19 cellular contexts compared by ENCODE assay signal in genomic region chr17:28899212-28899815, GRCh38. TPM values are rescaled to one million over a fixed set of nuclear protein-coding genes. Genes with fewer than 3 reads are reported as not detected.
DNase-seq lines count a peak whose midpoint lies in the region; ATAC-seq, FAIRE-seq and TF ChIP-seq lines count a peak whose summit lies in the region.
"Had no signal": no experiment of that assay in that cellular context is flagged by ENCODE, and none has a peak within 500 bp of the region (broad histone marks: within the 10 kb centered on the region; RNA-seq: fewer than 3 reads in every experiment).

No MANE protein-coding gene starts in this region.

- H3K9me1 ChIP-seq in K562 (ENCODE audit: control insufficient read depth, insufficient read depth, low read length): no peaks in the 10 kb centered on the region

- no peak for DNase-seq in activated T-cell treated with anti-CD3 and anti-CD28 coated beads, Interleukin-2, amount 50 U/mL, for 24 hours
- no peak for DNase-seq in activated T-cell treated with anti-CD3 and anti-CD28 coated beads, Interleukin-2, amount 50 U/mL, for 48 hours
- DNase-seq in Caco-2 (no peak), K562 (ENCODE audit: extremely low read depth in 1 of 4, low spot score in 3 of 4) (peak in 1 of 4 experiments; percentile 42), neural progenitor cell (ENCODE audit: low spot score) (no peak), NCI-H2227 treated with DMSO at 0.1 percent for 48 hours (lab: John Stamatoyannopoulos, UW) (no peak), HT-29 (ENCODE audit: low spot score) (no peak)
- no peak for DNase-seq in stimulated activated CD4-positive, alpha-beta T cell treated with anti-CD3 and anti-CD28 coated beads, Interleukin-2, amount 100 ng/mL, for 48 hours
- DNase-seq: heart left ventricle; HFFc6; MM.1S; NCI-H2029 treated with DMSO at 0.1 percent for 48 hours; NCI-H510A treated with DMSO at 0.1 percent for 48 hours; pancreas; stimulated activated naive CD4-positive, alpha-beta T cell had no signal

- no peak for TF ChIP-seq EP300 in K562 (IDR thresholded peaks at IDR 0.05; ENCODE audit: low read length)

- no peak for TF ChIP-seq POLR2A in K562 (conservative IDR thresholded peaks at IDR 0.05)

- peaks cover 23% of the 10 kb centered on the region for H3K4me1 ChIP-seq in Caco-2
- H3K4me1 ChIP-seq in K562 (replicated peaks in 1 of 2; ENCODE audit: control insufficient read depth in 2 of 2, insufficient read depth in 2 of 2, low read length in 2 of 2): peaks cover 52 to 61% of the 10 kb centered on the region in 2 experiments
- H3K4me1 ChIP-seq in neural progenitor cell: peaks cover 13% of the 10 kb centered on the region

- H3K27ac Mint-ChIP-seq in activated T-cell treated with anti-CD3 and anti-CD28 coated beads, Interleukin-2, amount 50 U/mL, for 24 hours: peak overlapping the region; percentile 66
- H3K27ac Mint-ChIP-seq in Caco-2 (ENCODE audit: unreplicated experiment) (peak overlapping the region; percentile 7), neural progenitor cell (peak overlapping the region; percentile 62)
- H3K27ac Mint-ChIP-seq: HFFc6 had no signal

- CTCF ChIA-PET in Caco-2 (lab: Charles Lee) (interaction anchor here (2.3 kb wide), 1 partner anchor 136 kb away, joined by 14 read pairs; no protein-coding TSS in a partner anchor), K562 (lab: Yijun Ruan, JAX; ENCODE audit: low intra/inter-chr PET ratio) (no interaction called here)

- TF ChIP-seq CTCF in Caco-2 (IDR thresholded peaks at IDR 0.05; ENCODE audit: insufficient read depth in 1 of 2, low read depth in 1 of 2, low read length in 1 of 2, severe bottlenecking in 1 of 2, unreplicated experiment in 1 of 2) (no peak), K562 (IDR thresholded peaks at IDR 0.05 in 2 of 3, conservative IDR thresholded peaks at IDR 0.05 in 1 of 3; ENCODE audit: insufficient read depth in 2 of 3, low read depth in 1 of 3, low read length in 3 of 3) (no peak), neural progenitor cell (IDR thresholded peaks at IDR 0.05) (no peak)

- H3F3A ChIP-seq in neural progenitor cell (ENCODE audit: low read depth): peaks cover 65% of the 10 kb centered on the region

- H3K27me3 Mint-ChIP-seq in activated T-cell treated with anti-CD3 and anti-CD28 coated beads, Interleukin-2, amount 50 U/mL, for 24 hours: no peaks in the 10 kb centered on the region
- no peaks in the 10 kb centered on the region for H3K27me3 Mint-ChIP-seq in Caco-2 (ENCODE audit: insufficient read depth, unreplicated experiment)
- peaks cover 3% of the 10 kb centered on the region for H3K27me3 Mint-ChIP-seq in neural progenitor cell (ENCODE audit: insufficient read depth, low read depth)

- peaks cover 62% of the 10 kb centered on the region for H3K4me1 Mint-ChIP-seq in activated T-cell treated with anti-CD3 and anti-CD28 coated beads, Interleukin-2, amount 50 U/mL, for 24 hours (ENCODE audit: low read depth)
- H3K4me1 Mint-ChIP-seq in Caco-2 (ENCODE audit: low read depth, unreplicated experiment) (peaks cover 24% of the 10 kb centered on the region), neural progenitor cell (peaks cover 42% of the 10 kb centered on the region)

- no peaks in the 10 kb centered on the region for H3K27me3 ChIP-seq in Caco-2 (replicated peaks; ENCODE audit: control insufficient read depth, insufficient read depth, low read length)
- no peaks in the 10 kb centered on the region for H3K27me3 ChIP-seq in K562 (ENCODE audit: control insufficient read depth in 2 of 2, insufficient read depth in 2 of 2, low read length in 2 of 2)
- no peaks in the 10 kb centered on the region for H3K27me3 ChIP-seq in neural progenitor cell
- H3K27me3 ChIP-seq: dorsolateral prefrontal cortex, heart left ventricle, pancreas had no signal

- POLR2A ChIA-PET in Caco-2 (lab: Charles Lee): interaction anchor here (0.6 kb wide), 1 partner anchor 1320 kb away, joined by 3 read pairs; no protein-coding TSS in a partner anchor
- POLR2A ChIA-PET in K562 (lab: Yijun Ruan, JAX): interaction anchor here (0.6 to 2.8 kb wide), 12 partner anchors 9 to 229 kb away, joined by 3 to 14 read pairs (median 5); partner anchors contain the start of gene RPL23A

- no peak for TF ChIP-seq RAD21 in K562 (CRISPR knock-in tag; conservative IDR thresholded peaks at IDR 0.05 in 1 of 2, IDR thresholded peaks at IDR 0.05 in 1 of 2)

- H3K4me3 Mint-ChIP-seq in activated T-cell treated with anti-CD3 and anti-CD28 coated beads, Interleukin-2, amount 50 U/mL, for 24 hours: peak overlapping the region; percentile 1
- H3K4me3 Mint-ChIP-seq in Caco-2 (ENCODE audit: unreplicated experiment): peak overlapping the region; percentile 1
- H3K4me3 Mint-ChIP-seq in neural progenitor cell: peak overlapping the region; percentile 74
- H3K4me3 Mint-ChIP-seq: HFFc6 had no signal

- 90% methylated on average over 5 of the region's 5 CpGs for WGBS in K562 (ENCODE audit: insufficient coverage, low coverage, missing lambda C conversion rate)

- H3K36me3 ChIP-seq in Caco-2 (ENCODE audit: control insufficient read depth, insufficient read depth, low read length) (no peaks in the 10 kb centered on the region; the same call in 1 of the 2 replicates), K562 (ENCODE audit: control insufficient read depth, insufficient read depth, low read length) (peaks cover 38% of the 10 kb centered on the region), neural progenitor cell (no peaks in the 10 kb centered on the region)
- H3K36me3 ChIP-seq: heart left ventricle, pancreas had no signal

- no TSS peak for BruUV-seq in Caco-2 (replicated peaks; lab: Mats Ljungman, UMichigan)
- BruUV-seq in K562 (replicated peaks; lab: Mats Ljungman, UMichigan): no TSS peak

- H3K27ac ChIP-seq in K562 (ENCODE audit: extremely low read depth, low read depth, low read length): peak overlapping the region; percentile 27; the same call in 2 of the 3 replicates
- no peak overlapping the region for H3K27ac ChIP-seq in neural progenitor cell

- no peak overlapping the region for H3K4me2 ChIP-seq in K562 (ENCODE audit: insufficient read depth, low read length)
- no peak overlapping the region for H3K4me2 ChIP-seq in neural progenitor cell

- H2AFZ ChIP-seq in K562 (ENCODE audit: low read depth, low read length): no peak overlapping the region
- H2AFZ ChIP-seq in neural progenitor cell (replicated peaks): no peak overlapping the region

- H3K79me2 ChIP-seq in K562 (ENCODE audit: control insufficient read depth, insufficient read depth, low read length): peaks cover 74% of the 10 kb centered on the region
- H3K79me2 ChIP-seq in neural progenitor cell (ENCODE audit: low read depth): peaks cover 40% of the 10 kb centered on the region

- ATAC-seq in K562: no peak
- ATAC-seq: heart left ventricle, pancreas, SK-N-SH treated with all-trans-retinoic acid at 6 μM for 48 hours had no signal

- H3K9me3 ChIP-seq in Caco-2 (no peaks in the 10 kb centered on the region), K562 (replicated peaks; ENCODE audit: control insufficient read depth, insufficient read depth, low read depth, low read length) (no peaks in the 10 kb centered on the region), neural progenitor cell (ENCODE audit: low read depth) (no peaks in the 10 kb centered on the region)
- H3K9me3 ChIP-seq: heart left ventricle, pancreas had no signal

- no peaks in the 10 kb centered on the region for H3K9me3 Mint-ChIP-seq in activated T-cell treated with anti-CD3 and anti-CD28 coated beads, Interleukin-2, amount 50 U/mL, for 24 hours
- H3K9me3 Mint-ChIP-seq in Caco-2 (ENCODE audit: unreplicated experiment) (no peaks in the 10 kb centered on the region), neural progenitor cell (no peaks in the 10 kb centered on the region)
- H3K9me3 Mint-ChIP-seq: HFFc6 had no signal

- in situ Hi-C loops in K562 (cut with MboI): loop anchor here (5.0 kb wide), 1 partner anchor 132 kb away; no protein-coding TSS in a partner anchor

- H3K36me3 Mint-ChIP-seq in activated T-cell treated with anti-CD3 and anti-CD28 coated beads, Interleukin-2, amount 50 U/mL, for 24 hours (ENCODE audit: low read depth): peaks cover 58% of the 10 kb centered on the region
- peaks cover 42% of the 10 kb centered on the region for H3K36me3 Mint-ChIP-seq in Caco-2 (ENCODE audit: insufficient read depth, unreplicated experiment)
- H3K36me3 Mint-ChIP-seq in neural progenitor cell: peaks cover 18% of the 10 kb centered on the region

- no peak for FAIRE-seq in K562 (lab: Jason Lieb, UNC)
- FAIRE-seq: keratinocyte, pancreas had no signal

- H3K9ac ChIP-seq in K562 (ENCODE audit: insufficient read depth in 1 of 2, low read depth in 2 of 2, low read length in 2 of 2) (peak overlapping the region; percentile 1 to 2; a peak in 2 of 4 replicates), neural progenitor cell (no peak overlapping the region)

- H4K20me1 ChIP-seq in K562 (replicated peaks; ENCODE audit: control insufficient read depth, insufficient read depth, low read length) (no peaks in the 10 kb centered on the region), neural progenitor cell (ENCODE audit: low read depth) (peaks cover 29% of the 10 kb centered on the region)

- H3K4me3 ChIP-seq in Caco-2 (ENCODE audit: low read depth, low read length) (no peak overlapping the region), K562 (no peak overlapping the region), neural progenitor cell (no peak overlapping the region)
- H3K4me3 ChIP-seq: dorsolateral prefrontal cortex, heart left ventricle, pancreas, skin epidermis had no signal

- intact Hi-C loops in Caco-2 (cut with micrococcal nuclease; ENCODE audit: unreplicated experiment): no loop called here
- intact Hi-C loops in K562 (cut with micrococcal nuclease): loop anchor here (5.0 kb wide), 1 partner anchor 252 kb away; the partner anchor contains the start of gene BLTP2

RNA-seq across cellular contexts. Expression of gene FLOT2, which starts 1.8 kb away (rescaled TPM):
- 182 and 189 TPM in 2 replicates for total RNA-seq in Caco-2 (2022)
- total RNA-seq in K562 (2011; cell fraction: chromatin; rRNA removed; ENCODE audit: low replicate concordance): 71.3 and 104 TPM in 2 replicates
- 66.8 and 70.7 TPM in 2 replicates for total RNA-seq in K562 (2011; cell fraction: nucleolus; rRNA removed)
- total RNA-seq in K562 (2011; cell fraction: nucleoplasm; rRNA removed): 69.2 and 74.4 TPM in 2 replicates
- 41.7 and 47.7 TPM in 2 replicates for total RNA-seq in K562 (2014; rRNA removed)
- total RNA-seq in K562 (2014; rRNA removed; fragmentation: Illumina TruSeq; extraction: Trizol): 22.8 and 28.5 TPM in 2 replicates
- total RNA-seq in K562 (2015; rRNA removed; fragmentation: Illumina TruSeq; extraction: Trizol): 38.1 and 40.6 TPM in 2 replicates
- 138 and 143 TPM in 2 replicates for total RNA-seq in K562 (2021)
- 90.8 and 99.7 TPM in 2 replicates for polyA plus RNA-seq in K562 (2011; rRNA removed)
- polyA plus RNA-seq in K562 (2011; cell fraction: cytosol; rRNA removed): 118 and 151 TPM in 2 replicates
- 86.5 and 110 TPM in 2 replicates for polyA plus RNA-seq in K562 (2011; cell fraction: nucleus; rRNA removed)
- 106 and 168 TPM in 2 replicates for polyA plus RNA-seq in K562 (2012)
- polyA plus RNA-seq in K562 (2014; fragmentation: Illumina TruSeq; extraction: Trizol): 87.8 and 95.5 TPM in 2 replicates
- polyA plus RNA-seq in K562 (2014; fragmentation: Nextera tagmentation; extraction: Ambion mirVana): 10 to 100 TPM; 17.5 to 30.1 TPM
- polyA plus RNA-seq in K562 (2014; rRNA removed): 72.2 and 72.7 TPM in 2 replicates
- polyA minus RNA-seq in K562 (2011; rRNA and poly(A)+ RNA removed): 114 and 143 TPM in 2 replicates
- 86.6 and 88.6 TPM in 2 replicates for polyA minus RNA-seq in K562 (2011; cell fraction: cytosol; rRNA and poly(A)+ RNA removed)
- 16.2 and 18.3 TPM in 2 replicates for polyA minus RNA-seq in K562 (2011; cell fraction: nucleus; rRNA and poly(A)+ RNA removed)
- total RNA-seq in neural progenitor cell (ENCODE audit: low replicate concordance): 84.0 and 131 TPM in 2 replicates
- 49.7 and 55.6 TPM in 2 replicates for total RNA-seq in HT-29 (2014; rRNA removed; shearing (Covaris generic))

RNA-seq across cellular contexts. Expression of gene DHRS13, which starts 3.6 kb away (rescaled TPM):
- 32.8 and 38.0 TPM in 2 replicates for total RNA-seq in Caco-2 (2022)
- 64.4 and 82.9 TPM in 2 replicates for total RNA-seq in K562 (2011; cell fraction: chromatin; rRNA removed; ENCODE audit: low replicate concordance)
- total RNA-seq in K562 (2011; cell fraction: nucleolus; rRNA removed): 76.9 and 79.7 TPM in 2 replicates
- total RNA-seq in K562 (2011; cell fraction: nucleoplasm; rRNA removed): 79.7 and 82.1 TPM in 2 replicates
- total RNA-seq in K562 (2014; rRNA removed): 52.3 and 56.7 TPM in 2 replicates
- total RNA-seq in K562 (2014; rRNA removed; fragmentation: Illumina TruSeq; extraction: Trizol): 21.5 and 25.2 TPM in 2 replicates
- 31.2 and 33.5 TPM in 2 replicates for total RNA-seq in K562 (2015; rRNA removed; fragmentation: Illumina TruSeq; extraction: Trizol)
- total RNA-seq in K562 (2021): 39.5 and 42.4 TPM in 2 replicates
- polyA plus RNA-seq in K562 (2011; rRNA removed): 26.9 and 36.3 TPM in 2 replicates
- 40.5 and 70.4 TPM in 2 replicates for polyA plus RNA-seq in K562 (2011; cell fraction: cytosol; rRNA removed)
- 24.6 and 32.8 TPM in 2 replicates for polyA plus RNA-seq in K562 (2011; cell fraction: nucleus; rRNA removed)
- 19.4 and 24.0 TPM in 2 replicates for polyA plus RNA-seq in K562 (2012)
- polyA plus RNA-seq in K562 (2014; fragmentation: Illumina TruSeq; extraction: Trizol): 30.2 and 32.3 TPM in 2 replicates
- polyA plus RNA-seq in K562 (2014; fragmentation: Nextera tagmentation; extraction: Ambion mirVana): under 1 TPM in 1 of 2 experiments, not detected in 1; 0.32 TPM
- polyA plus RNA-seq in K562 (2014; rRNA removed): 44.9 and 53.3 TPM in 2 replicates
- polyA minus RNA-seq in K562 (2011; rRNA and poly(A)+ RNA removed): 25.0 and 26.0 TPM in 2 replicates
- polyA minus RNA-seq in K562 (2011; cell fraction: cytosol; rRNA and poly(A)+ RNA removed): 14.7 and 20.7 TPM in 2 replicates
- polyA minus RNA-seq in K562 (2011; cell fraction: nucleus; rRNA and poly(A)+ RNA removed): 16.6 and 16.9 TPM in 2 replicates
- 25.6 and 36.0 TPM in 2 replicates for total RNA-seq in neural progenitor cell (ENCODE audit: low replicate concordance)
- total RNA-seq in HT-29 (2014; rRNA removed; shearing (Covaris generic)): 15.2 and 17.6 TPM in 2 replicates

RNA-seq across cellular contexts. Expression of gene ERAL1, which starts 44.5 kb away (rescaled TPM):
- total RNA-seq in Caco-2 (2022): 77.4 and 85.1 TPM in 2 replicates
- 47.5 and 136 TPM in 2 replicates for total RNA-seq in K562 (2011; cell fraction: chromatin; rRNA removed; ENCODE audit: low replicate concordance)
- total RNA-seq in K562 (2011; cell fraction: nucleolus; rRNA removed): 90.7 and 91.3 TPM in 2 replicates
- total RNA-seq in K562 (2011; cell fraction: nucleoplasm; rRNA removed): 66.9 and 68.4 TPM in 2 replicates
- total RNA-seq in K562 (2014; rRNA removed): 65.2 and 82.2 TPM in 2 replicates
- total RNA-seq in K562 (2014; rRNA removed; fragmentation: Illumina TruSeq; extraction: Trizol): 35.9 and 37.5 TPM in 2 replicates
- 42.2 and 44.8 TPM in 2 replicates for total RNA-seq in K562 (2015; rRNA removed; fragmentation: Illumina TruSeq; extraction: Trizol)
- total RNA-seq in K562 (2021): 97.5 and 98.3 TPM in 2 replicates
- polyA plus RNA-seq in K562 (2011; rRNA removed): 123 and 132 TPM in 2 replicates
- polyA plus RNA-seq in K562 (2011; cell fraction: cytosol; rRNA removed): 145 and 255 TPM in 2 replicates
- 106 and 137 TPM in 2 replicates for polyA plus RNA-seq in K562 (2011; cell fraction: nucleus; rRNA removed)
- polyA plus RNA-seq in K562 (2012): 90.4 and 103 TPM in 2 replicates
- polyA plus RNA-seq in K562 (2014; fragmentation: Illumina TruSeq; extraction: Trizol): 143 and 149 TPM in 2 replicates
- polyA plus RNA-seq in K562 (2014; fragmentation: Nextera tagmentation; extraction: Ambion mirVana): 100 to 1,000 TPM; 306 to 351 TPM
- polyA plus RNA-seq in K562 (2014; rRNA removed): 106 and 135 TPM in 2 replicates
- 74.6 and 135 TPM in 2 replicates for polyA minus RNA-seq in K562 (2011; rRNA and poly(A)+ RNA removed)
- polyA minus RNA-seq in K562 (2011; cell fraction: cytosol; rRNA and poly(A)+ RNA removed): 72.4 and 111 TPM in 2 replicates
- polyA minus RNA-seq in K562 (2011; cell fraction: nucleus; rRNA and poly(A)+ RNA removed): 45.1 and 67.7 TPM in 2 replicates
- total RNA-seq in neural progenitor cell (ENCODE audit: low replicate concordance): 25.8 and 44.8 TPM in 2 replicates
- total RNA-seq in HT-29 (2014; rRNA removed; shearing (Covaris generic)): 29.1 and 33.0 TPM in 2 replicates

RNA-seq across cellular contexts. Expression of gene PHF12, which starts 52.0 kb away (rescaled TPM):
- total RNA-seq in Caco-2 (2022) (49.9 and 56.5 TPM in 2 replicates), K562 (2014; rRNA removed) (17.7 and 18.7 TPM in 2 replicates), K562 (2014; rRNA removed; fragmentation: Illumina TruSeq; extraction: Trizol) (8.2 and 8.3 TPM in 2 replicates), K562 (2015; rRNA removed; fragmentation: Illumina TruSeq; extraction: Trizol) (10.4 and 12.0 TPM in 2 replicates), K562 (2021) (24.0 and 31.3 TPM in 2 replicates), neural progenitor cell (ENCODE audit: low replicate concordance) (49.1 and 54.3 TPM in 2 replicates)
- 126 and 135 TPM in 2 replicates for total RNA-seq in K562 (2011; cell fraction: chromatin; rRNA removed; ENCODE audit: low replicate concordance)
- 70.4 and 78.8 TPM in 2 replicates for total RNA-seq in K562 (2011; cell fraction: nucleolus; rRNA removed)
- 90.9 and 130 TPM in 2 replicates for total RNA-seq in K562 (2011; cell fraction: nucleoplasm; rRNA removed)
- polyA plus RNA-seq in K562 (2011; rRNA removed) (13.5 and 27.0 TPM in 2 replicates), K562 (2014; fragmentation: Illumina TruSeq; extraction: Trizol) (19.9 and 21.4 TPM in 2 replicates), K562 (2014; fragmentation: Nextera tagmentation; extraction: Ambion mirVana) (1 to 10 TPM in 1 of 2 experiments, under 1 TPM in 1; 0.82 to 1.1 TPM), K562 (2014; rRNA removed) (21.5 and 21.8 TPM in 2 replicates)
- 17.1 and 19.2 TPM in 2 replicates for polyA plus RNA-seq in K562 (2011; cell fraction: cytosol; rRNA removed)
- 115 and 157 TPM in 2 replicates for polyA plus RNA-seq in K562 (2011; cell fraction: nucleus; rRNA removed)
- polyA plus RNA-seq in K562 (2012): 27.6 and 28.9 TPM in 2 replicates
- 18.1 and 18.7 TPM in 2 replicates for polyA minus RNA-seq in K562 (2011; rRNA and poly(A)+ RNA removed)
- 12.2 and 15.7 TPM in 2 replicates for polyA minus RNA-seq in K562 (2011; cell fraction: cytosol; rRNA and poly(A)+ RNA removed)
- polyA minus RNA-seq in K562 (2011; cell fraction: nucleus; rRNA and poly(A)+ RNA removed): 23.6 and 27.0 TPM in 2 replicates
- 32.0 and 34.7 TPM in 2 replicates for total RNA-seq in HT-29 (2014; rRNA removed; shearing (Covaris generic))

RNA-seq across cellular contexts. Expression of gene FAM222B, which starts 56.7 kb away (rescaled TPM):
- total RNA-seq in Caco-2 (2022): 37.6 and 39.5 TPM in 2 replicates
- 115 and 118 TPM in 2 replicates for total RNA-seq in K562 (2011; cell fraction: chromatin; rRNA removed; ENCODE audit: low replicate concordance)
- 34.0 and 45.9 TPM in 2 replicates for total RNA-seq in K562 (2011; cell fraction: nucleolus; rRNA removed)
- total RNA-seq in K562 (2011; cell fraction: nucleoplasm; rRNA removed): 86.2 and 134 TPM in 2 replicates
- 7.4 and 14.0 TPM in 2 replicates for total RNA-seq in K562 (2014; rRNA removed)
- total RNA-seq in K562 (2014; rRNA removed; fragmentation: Illumina TruSeq; extraction: Trizol): 7.5 and 8.5 TPM in 2 replicates
- total RNA-seq in K562 (2015; rRNA removed; fragmentation: Illumina TruSeq; extraction: Trizol): 8.5 TPM in 2 replicates
- 31.1 and 32.9 TPM in 2 replicates for total RNA-seq in K562 (2021)
- 7.3 and 8.3 TPM in 2 replicates for polyA plus RNA-seq in K562 (2011; rRNA removed)
- 11.9 and 18.3 TPM in 2 replicates for polyA plus RNA-seq in K562 (2011; cell fraction: cytosol; rRNA removed)
- polyA plus RNA-seq in K562 (2011; cell fraction: nucleus; rRNA removed): 10.0 and 18.6 TPM in 2 replicates
- 21.1 and 26.3 TPM in 2 replicates for polyA plus RNA-seq in K562 (2012)
- 34.5 and 34.6 TPM in 2 replicates for polyA plus RNA-seq in K562 (2014; fragmentation: Illumina TruSeq; extraction: Trizol)
- polyA plus RNA-seq in K562 (2014; fragmentation: Nextera tagmentation; extraction: Ambion mirVana): 1 to 10 TPM; 4.0 to 6.7 TPM
- 10.9 TPM in 2 replicates for polyA plus RNA-seq in K562 (2014; rRNA removed)
- polyA minus RNA-seq in K562 (2011; rRNA and poly(A)+ RNA removed): 17.9 and 18.4 TPM in 2 replicates
- 20.8 and 24.7 TPM in 2 replicates for polyA minus RNA-seq in K562 (2011; cell fraction: cytosol; rRNA and poly(A)+ RNA removed)
- polyA minus RNA-seq in K562 (2011; cell fraction: nucleus; rRNA and poly(A)+ RNA removed): 7.1 and 7.9 TPM in 2 replicates
- total RNA-seq in neural progenitor cell (ENCODE audit: low replicate concordance): 7.1 and 17.7 TPM in 2 replicates
- total RNA-seq in HT-29 (2014; rRNA removed; shearing (Covaris generic)): 9.5 and 13.0 TPM in 2 replicates

Comparison
In these comparisons a context has a peak if more than half of its experiments do, and no peak if none do; other contexts are left out.
1. H3K27ac Mint-ChIP-seq: peak in every context shown above with its lines; median percentile 66 in activated T-cell treated with anti-CD3 and anti-CD28 coated beads, Interleukin-2, amount 50 U/mL, for 24 hours; 62 in neural progenitor cell; 7 in Caco-2.
2. H3K4me3 Mint-ChIP-seq: peak in every context shown above with its lines; median percentile 74 in neural progenitor cell; 1 in activated T-cell treated with anti-CD3 and anti-CD28 coated beads, Interleukin-2, amount 50 U/mL, for 24 hours; 1 in Caco-2.